ENCODE assay signal across 1 cellular context in the genomic region with DNA sequence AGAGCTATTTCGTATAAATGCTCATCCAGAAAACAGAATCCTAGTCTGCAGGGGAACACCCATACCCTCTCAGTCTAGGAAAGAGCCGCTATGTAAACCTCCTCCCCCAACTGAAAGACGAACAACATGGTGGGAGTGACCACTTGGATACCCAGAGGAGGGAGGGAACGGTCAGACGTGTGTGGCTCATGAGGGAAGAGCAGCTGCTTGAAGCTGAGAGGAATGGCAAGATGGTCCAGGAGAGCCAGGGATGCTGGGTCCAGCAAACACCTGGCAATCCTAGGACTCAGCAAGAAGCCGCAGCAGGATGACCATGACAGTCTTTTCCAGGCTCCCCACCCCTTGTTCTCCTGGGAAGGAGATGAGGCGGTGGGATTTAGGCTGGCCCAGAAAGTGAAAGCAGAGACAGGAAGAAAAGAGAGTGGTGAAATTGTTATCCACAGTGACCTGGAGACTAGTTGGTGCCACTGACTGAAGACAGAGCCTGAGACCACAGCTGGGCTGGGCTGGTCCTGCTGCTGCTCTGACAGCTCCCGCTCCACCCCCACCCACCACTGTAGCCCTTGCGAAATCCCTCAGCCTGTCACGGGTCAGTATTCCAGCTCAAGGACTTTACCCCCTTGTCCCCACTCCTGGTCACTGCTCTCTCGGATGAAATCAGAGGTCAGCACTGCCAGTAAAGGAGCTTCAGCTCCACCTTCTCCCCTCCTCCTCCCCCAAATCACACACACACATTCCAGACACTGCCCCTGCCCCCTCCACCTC.
TF ChIP-seq lines count a peak whose summit lies in the region.

No MANE protein-coding gene starts in this region.

TF ChIP-seq in K562, 482 proteins besides CTCF, POLR2A, EP300 and RAD21:
- TF ChIP-seq BHLHE40 (IDR thresholded peaks at IDR 0.05; ENCODE audit: low read length): 0 out of 2 replicates have a peak, but pooled peaks have one; percentile 30
- peak; percentile 95 for TF ChIP-seq IRF9 (tag; IDR thresholded peaks at IDR 0.05)
- no peak for TF ChIP-seq RAD51 (IDR thresholded peaks at IDR 0.05; ENCODE audit: borderline replicate concordance, low read depth)
- no peak for TF ChIP-seq DPF2 (IDR thresholded peaks at IDR 0.05)
- no peak; the same call in 1 of the 2 replicates for TF ChIP-seq CEBPG (CRISPR knock-in tag; IDR thresholded peaks at IDR 0.05)
- peak; percentile 51 to 55; a peak in 2 of 4 replicates for TF ChIP-seq CEBPG (tag; conservative IDR thresholded peaks at IDR 0.05 in 1 of 2, IDR thresholded peaks at IDR 0.05 in 1 of 2)
- no peak for TF ChIP-seq ZNF253 (CRISPR knock-in tag; conservative IDR thresholded peaks at IDR 0.05)
- peak; percentile 35; the same call in 1 of the 2 replicates for TF ChIP-seq TFAP4 (CRISPR knock-in tag; IDR thresholded peaks at IDR 0.05; ENCODE audit: borderline replicate concordance)
- no peak for TF ChIP-seq ESRRB (CRISPR knock-in tag; IDR thresholded peaks at IDR 0.05; ENCODE audit: borderline replicate concordance)
- TF ChIP-seq RBBP5 (IDR thresholded peaks at IDR 0.05; ENCODE audit: borderline replicate concordance, insufficient read depth, low read length, poor library complexity, severe bottlenecking): peak; percentile 34
- TF ChIP-seq RCOR1 (IDR thresholded peaks at IDR 0.05; ENCODE audit: borderline replicate concordance in 1 of 2, low read depth in 2 of 2, low read length in 2 of 2): peak in 1 of 2 experiments; percentile 13; a peak in 1 of 4 replicates
- no peak for TF ChIP-seq ZNF717 (CRISPR knock-in tag; IDR thresholded peaks at IDR 0.05)
- 0 out of 2 replicates have a peak, but pooled peaks have one; percentile 18 for TF ChIP-seq POLR2G (IDR thresholded peaks at IDR 0.05; ENCODE audit: low read depth, low read length)
- TF ChIP-seq, protein P1, sequence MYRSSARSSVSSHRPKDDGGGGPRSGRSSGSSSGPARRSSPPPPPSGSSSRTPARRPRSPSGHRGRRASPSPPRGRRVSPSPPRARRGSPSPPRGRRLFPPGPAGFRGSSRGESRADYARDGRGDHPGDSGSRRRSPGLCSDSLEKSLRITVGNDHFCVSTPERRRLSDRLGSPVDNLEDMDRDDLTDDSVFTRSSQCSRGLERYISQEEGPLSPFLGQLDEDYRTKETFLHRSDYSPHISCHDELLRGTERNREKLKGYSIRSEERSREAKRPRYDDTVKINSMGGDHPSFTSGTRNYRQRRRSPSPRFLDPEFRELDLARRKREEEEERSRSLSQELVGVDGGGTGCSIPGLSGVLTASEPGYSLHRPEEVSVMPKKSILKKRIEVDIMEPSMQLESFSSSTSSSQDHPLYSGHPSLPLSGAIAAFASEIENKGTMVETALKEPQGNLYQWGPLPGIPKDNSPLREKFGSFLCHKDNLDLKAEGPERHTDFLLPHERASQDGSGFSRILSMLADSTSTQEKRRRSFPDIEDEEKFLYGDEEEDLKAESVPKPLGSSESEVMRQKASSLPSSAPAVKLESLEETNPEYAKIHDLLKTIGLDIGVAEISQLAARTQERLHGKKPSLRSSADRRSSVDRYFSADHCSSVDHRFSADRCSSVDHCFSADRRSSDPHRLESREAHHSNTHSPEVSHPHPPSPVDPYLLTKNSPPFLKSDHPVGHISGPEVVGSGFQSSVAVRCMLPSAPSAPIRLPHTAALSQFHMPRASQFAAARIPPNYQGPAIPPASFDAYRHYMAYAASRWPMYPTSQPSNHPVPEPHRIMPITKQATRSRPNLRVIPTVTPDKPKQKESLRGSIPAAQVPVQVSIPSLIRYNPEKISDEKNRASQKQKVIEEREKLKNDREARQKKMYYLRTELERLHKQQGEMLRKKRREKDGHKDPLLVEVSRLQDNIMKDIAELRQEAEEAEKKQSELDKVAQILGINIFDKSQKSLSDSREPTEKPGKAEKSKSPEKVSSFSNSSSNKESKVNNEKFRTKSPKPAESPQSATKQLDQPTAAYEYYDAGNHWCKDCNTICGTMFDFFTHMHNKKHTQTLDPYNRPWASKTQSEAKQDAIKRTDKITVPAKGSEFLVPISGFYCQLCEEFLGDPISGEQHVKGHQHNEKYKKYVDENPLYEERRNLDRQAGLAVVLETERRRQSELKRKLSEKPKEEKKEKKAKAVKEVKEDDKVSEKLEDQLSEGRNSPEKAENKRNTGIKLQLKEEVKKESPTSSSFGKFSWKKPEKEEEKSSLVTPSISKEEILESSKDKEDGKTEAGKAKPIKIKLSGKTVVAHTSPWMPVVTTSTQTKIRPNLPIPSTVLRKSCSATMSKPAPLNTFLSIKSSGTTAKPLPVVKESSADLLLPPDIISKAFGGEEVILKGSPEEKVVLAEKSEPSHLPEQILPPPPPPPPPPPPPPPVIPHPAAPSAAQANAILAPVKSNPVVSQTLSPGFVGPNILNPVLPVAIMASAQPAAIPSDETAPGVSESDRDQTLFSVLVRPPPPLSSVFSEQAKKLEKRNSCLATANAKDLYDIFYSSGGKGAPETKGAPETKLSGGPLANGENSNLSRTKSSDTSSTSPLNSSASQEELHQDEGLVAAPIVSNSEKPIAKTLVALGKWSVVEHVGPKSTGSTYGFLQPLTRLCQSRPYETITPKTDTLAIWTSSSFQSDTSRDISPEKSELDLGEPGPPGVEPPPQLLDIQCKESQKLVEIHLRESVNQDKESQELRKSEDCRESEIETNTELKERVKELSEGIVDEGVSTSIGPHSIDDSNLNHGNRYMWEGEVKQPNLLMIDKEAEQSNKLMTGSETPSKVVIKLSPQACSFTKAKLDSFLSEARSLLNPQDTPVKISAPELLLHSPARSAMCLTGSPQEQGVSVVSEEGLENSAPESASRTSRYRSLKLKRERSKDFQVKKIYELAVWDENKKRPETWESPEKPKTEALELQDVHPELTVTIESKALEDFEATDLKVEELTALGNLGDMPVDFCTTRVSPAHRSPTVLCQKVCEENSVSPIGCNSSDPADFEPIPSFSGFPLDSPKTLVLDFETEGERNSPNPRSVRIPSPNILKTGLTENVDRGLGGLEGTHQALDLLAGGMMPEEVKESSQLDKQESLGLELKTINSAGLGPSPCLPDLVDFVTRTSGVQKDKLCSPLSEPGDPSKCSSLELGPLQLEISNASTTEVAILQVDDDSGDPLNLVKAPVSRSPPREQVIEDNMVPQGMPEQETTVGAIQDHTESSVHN (IDR thresholded peaks at IDR 0.05; ENCODE audit: borderline replicate concordance in 1 of 2, low read depth in 1 of 2): no peak
- TF ChIP-seq HIVEP1 (CRISPR knock-in tag; IDR thresholded peaks at IDR 0.05): no peak
- TF ChIP-seq, protein P2, sequence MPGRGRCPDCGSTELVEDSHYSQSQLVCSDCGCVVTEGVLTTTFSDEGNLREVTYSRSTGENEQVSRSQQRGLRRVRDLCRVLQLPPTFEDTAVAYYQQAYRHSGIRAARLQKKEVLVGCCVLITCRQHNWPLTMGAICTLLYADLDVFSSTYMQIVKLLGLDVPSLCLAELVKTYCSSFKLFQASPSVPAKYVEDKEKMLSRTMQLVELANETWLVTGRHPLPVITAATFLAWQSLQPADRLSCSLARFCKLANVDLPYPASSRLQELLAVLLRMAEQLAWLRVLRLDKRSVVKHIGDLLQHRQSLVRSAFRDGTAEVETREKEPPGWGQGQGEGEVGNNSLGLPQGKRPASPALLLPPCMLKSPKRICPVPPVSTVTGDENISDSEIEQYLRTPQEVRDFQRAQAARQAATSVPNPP (IDR thresholded peaks at IDR 0.05; ENCODE audit: borderline replicate concordance, insufficient read depth, insufficient read length): no peak
- no peak for TF ChIP-seq ZNF24 (IDR thresholded peaks at IDR 0.05)
- no peak for TF ChIP-seq FOS (IDR thresholded peaks at IDR 0.05; ENCODE audit: extremely low read depth, insufficient read length)
- TF ChIP-seq HDAC1 (IDR thresholded peaks at IDR 0.05): 0 out of 4 replicates have a peak, but pooled peaks of 1 of the 2 experiments have one; percentile 17
- 0 out of 2 replicates have a peak, but pooled peaks have one; percentile 11 for TF ChIP-seq EGR1 (conservative IDR thresholded peaks at IDR 0.05)
- TF ChIP-seq NCOA6 (IDR thresholded peaks at IDR 0.05): no peak
- peak; percentile 91 for TF ChIP-seq CEBPB (tag; IDR thresholded peaks at IDR 0.05)
- TF ChIP-seq, protein P3, sequence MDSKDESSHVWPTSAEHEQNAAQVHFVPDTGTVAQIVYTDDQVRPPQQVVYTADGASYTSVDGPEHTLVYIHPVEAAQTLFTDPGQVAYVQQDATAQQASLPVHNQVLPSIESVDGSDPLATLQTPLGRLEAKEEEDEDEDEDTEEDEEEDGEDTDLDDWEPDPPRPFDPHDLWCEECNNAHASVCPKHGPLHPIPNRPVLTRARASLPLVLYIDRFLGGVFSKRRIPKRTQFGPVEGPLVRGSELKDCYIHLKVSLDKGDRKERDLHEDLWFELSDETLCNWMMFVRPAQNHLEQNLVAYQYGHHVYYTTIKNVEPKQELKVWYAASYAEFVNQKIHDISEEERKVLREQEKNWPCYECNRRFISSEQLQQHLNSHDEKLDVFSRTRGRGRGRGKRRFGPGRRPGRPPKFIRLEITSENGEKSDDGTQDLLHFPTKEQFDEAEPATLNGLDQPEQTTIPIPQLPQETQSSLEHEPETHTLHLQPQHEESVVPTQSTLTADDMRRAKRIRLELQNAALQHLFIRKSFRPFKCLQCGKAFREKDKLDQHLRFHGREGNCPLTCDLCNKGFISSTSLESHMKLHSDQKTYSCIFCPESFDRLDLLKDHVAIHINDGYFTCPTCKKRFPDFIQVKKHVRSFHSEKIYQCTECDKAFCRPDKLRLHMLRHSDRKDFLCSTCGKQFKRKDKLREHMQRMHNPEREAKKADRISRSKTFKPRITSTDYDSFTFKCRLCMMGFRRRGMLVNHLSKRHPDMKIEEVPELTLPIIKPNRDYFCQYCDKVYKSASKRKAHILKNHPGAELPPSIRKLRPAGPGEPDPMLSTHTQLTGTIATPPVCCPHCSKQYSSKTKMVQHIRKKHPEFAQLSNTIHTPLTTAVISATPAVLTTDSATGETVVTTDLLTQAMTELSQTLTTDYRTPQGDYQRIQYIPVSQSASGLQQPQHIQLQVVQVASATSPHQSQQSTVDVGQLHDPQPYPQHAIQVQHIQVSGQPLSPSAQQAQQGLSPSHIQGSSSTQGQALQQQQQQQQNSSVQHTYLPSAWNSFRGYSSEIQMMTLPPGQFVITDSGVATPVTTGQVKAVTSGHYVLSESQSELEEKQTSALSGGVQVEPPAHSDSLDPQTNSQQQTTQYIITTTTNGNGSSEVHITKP (IDR thresholded peaks at IDR 0.05; ENCODE audit: partially characterized antibody): peak; percentile 81
- no peak for TF ChIP-seq ZNF324 (CRISPR knock-in tag; IDR thresholded peaks at IDR 0.05)
- no peak for TF ChIP-seq MIER1 (IDR thresholded peaks at IDR 0.05; ENCODE audit: low read depth)
- no peak for TF ChIP-seq SP1 (CRISPR knock-in tag; IDR thresholded peaks at IDR 0.05)
TF ChIP-seq in K562: peak in this region for 11.
